In genomic region chr6:149360536-149360935, GRCh38 we compare ENCODE assay signal across 18 cellular contexts.
"Had no signal": no experiment of that assay in that cellular context is flagged by ENCODE, and none has a peak within 500 bp of the region (broad histone marks: within the 10 kb centered on the region; RNA-seq: fewer than 3 reads in every experiment).

No MANE protein-coding gene starts in this region.

- H3K4me1 ChIP-seq: colonic mucosa had no signal

- H3K36me3 ChIP-seq: colonic mucosa, left ventricle myocardium inferior, transverse colon, vagina had no signal

- H3K27ac ChIP-seq: colonic mucosa, esophagus squamous epithelium, left ventricle myocardium inferior, transverse colon, vagina had no signal

- H3K9me3 Mint-ChIP-seq: activated B cell treated with CpG ODN at 0.5 μM for 24 hours; natural killer cell treated with Interleukin-12 subunit alpha and Interleukin-12 subunit beta and Interleukin-15 and Interleukin-18, amount 100 ng/mL, for 72 hours; T-helper 2 cell treated with Interferon-gamma antibody and Interleukin-4, amounts not matched to agents 5 μg/mL and 100 μg/mL, for 36 hours had no signal

- DNase-seq: activated B cell treated with CpG ODN at 0.5 μM for 24 hours; activated CD4-positive, alpha-beta T cell treated with anti-CD3 and anti-CD28 coated beads for 48 hours; activated T-cell treated with anti-CD3 and anti-CD28 coated beads, Interleukin-2, amount 50 U/mL, for 4 hours; amniotic stem cell; colonic mucosa; effector CD4-positive, alpha-beta T cell; esophagus squamous epithelium; hippocampal formation; kidney; left ventricle myocardium inferior; mesenchymal stem cell; nucleus accumbens; stimulated activated CD4-positive, alpha-beta T cell treated with anti-CD3 and anti-CD28 coated beads, Interleukin-2, amount 100 ng/mL, for 48 hours; stimulated activated naive CD4-positive, alpha-beta T cell; transverse colon had no signal

- H3K4me3 Mint-ChIP-seq: activated B cell treated with CpG ODN at 0.5 μM for 24 hours; activated T-cell treated with anti-CD3 and anti-CD28 coated beads, Interleukin-2, amount 50 U/mL, for 4 hours; natural killer cell treated with Interleukin-12 subunit alpha and Interleukin-12 subunit beta and Interleukin-15 and Interleukin-18, amount 100 ng/mL, for 72 hours; T-helper 2 cell treated with Interferon-gamma antibody and Interleukin-4, amounts not matched to agents 5 μg/mL and 100 μg/mL, for 36 hours had no signal

- H3K27ac Mint-ChIP-seq: activated B cell treated with CpG ODN at 0.5 μM for 24 hours; natural killer cell treated with Interleukin-12 subunit alpha and Interleukin-12 subunit beta and Interleukin-15 and Interleukin-18, amount 100 ng/mL, for 72 hours had no signal

- H3K27me3 ChIP-seq: colonic mucosa, esophagus squamous epithelium, transverse colon, vagina had no signal

- H3K4me3 ChIP-seq: colonic mucosa, esophagus squamous epithelium, left ventricle myocardium inferior, transverse colon, vagina had no signal

- H3K27me3 Mint-ChIP-seq: activated B cell treated with CpG ODN at 0.5 μM for 24 hours; natural killer cell treated with Interleukin-12 subunit alpha and Interleukin-12 subunit beta and Interleukin-15 and Interleukin-18, amount 100 ng/mL, for 72 hours had no signal

- ATAC-seq: activated T-cell treated with anti-CD3 and anti-CD28 coated beads, Interleukin-2, amount 50 U/mL, for 4 hours; natural killer cell treated with Interleukin-12 subunit alpha and Interleukin-12 subunit beta and Interleukin-15 and Interleukin-18, amount 100 ng/mL, for 72 hours had no signal

- H3K9me3 ChIP-seq: colonic mucosa, esophagus squamous epithelium, left ventricle myocardium inferior, transverse colon, vagina had no signal
